Comparison of ENCODE assay signal across 1 cellular context in the genomic region with DNA sequence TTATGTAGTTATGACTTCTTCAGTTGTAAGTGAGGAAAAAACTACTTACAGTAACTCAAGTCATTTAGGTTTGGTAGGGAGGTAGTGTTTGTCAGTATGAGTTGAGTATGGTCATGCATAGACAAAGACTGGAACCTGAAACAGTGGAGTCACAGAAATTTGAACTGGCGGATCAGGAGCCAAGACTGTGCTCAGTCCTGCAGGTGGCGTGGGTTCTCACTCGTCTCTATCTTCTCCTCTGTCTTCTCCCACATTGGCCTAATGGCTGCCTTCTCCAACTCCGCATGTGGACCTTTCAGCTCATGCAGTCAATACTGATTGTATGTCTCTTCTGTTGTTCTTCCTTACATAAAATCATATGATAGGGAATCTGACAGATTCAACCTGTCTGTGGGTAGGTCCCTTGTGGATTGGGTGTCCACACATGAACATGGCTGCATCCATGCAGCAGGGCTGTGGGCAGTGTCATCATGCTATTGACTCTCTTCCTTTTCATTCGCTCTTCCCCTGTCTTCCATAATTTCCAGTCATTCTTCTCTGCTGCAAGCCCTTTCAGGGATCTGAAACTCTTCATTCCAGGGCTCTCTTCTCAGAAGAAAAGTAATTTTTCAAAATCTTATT.
TF ChIP-seq lines count a peak whose summit lies in the region.

No MANE protein-coding gene starts in this region.

TF ChIP-seq in GM23338, 12 proteins besides CTCF, POLR2A, EP300 and RAD21 (continued from another document):
- TF ChIP-seq, protein P1, sequence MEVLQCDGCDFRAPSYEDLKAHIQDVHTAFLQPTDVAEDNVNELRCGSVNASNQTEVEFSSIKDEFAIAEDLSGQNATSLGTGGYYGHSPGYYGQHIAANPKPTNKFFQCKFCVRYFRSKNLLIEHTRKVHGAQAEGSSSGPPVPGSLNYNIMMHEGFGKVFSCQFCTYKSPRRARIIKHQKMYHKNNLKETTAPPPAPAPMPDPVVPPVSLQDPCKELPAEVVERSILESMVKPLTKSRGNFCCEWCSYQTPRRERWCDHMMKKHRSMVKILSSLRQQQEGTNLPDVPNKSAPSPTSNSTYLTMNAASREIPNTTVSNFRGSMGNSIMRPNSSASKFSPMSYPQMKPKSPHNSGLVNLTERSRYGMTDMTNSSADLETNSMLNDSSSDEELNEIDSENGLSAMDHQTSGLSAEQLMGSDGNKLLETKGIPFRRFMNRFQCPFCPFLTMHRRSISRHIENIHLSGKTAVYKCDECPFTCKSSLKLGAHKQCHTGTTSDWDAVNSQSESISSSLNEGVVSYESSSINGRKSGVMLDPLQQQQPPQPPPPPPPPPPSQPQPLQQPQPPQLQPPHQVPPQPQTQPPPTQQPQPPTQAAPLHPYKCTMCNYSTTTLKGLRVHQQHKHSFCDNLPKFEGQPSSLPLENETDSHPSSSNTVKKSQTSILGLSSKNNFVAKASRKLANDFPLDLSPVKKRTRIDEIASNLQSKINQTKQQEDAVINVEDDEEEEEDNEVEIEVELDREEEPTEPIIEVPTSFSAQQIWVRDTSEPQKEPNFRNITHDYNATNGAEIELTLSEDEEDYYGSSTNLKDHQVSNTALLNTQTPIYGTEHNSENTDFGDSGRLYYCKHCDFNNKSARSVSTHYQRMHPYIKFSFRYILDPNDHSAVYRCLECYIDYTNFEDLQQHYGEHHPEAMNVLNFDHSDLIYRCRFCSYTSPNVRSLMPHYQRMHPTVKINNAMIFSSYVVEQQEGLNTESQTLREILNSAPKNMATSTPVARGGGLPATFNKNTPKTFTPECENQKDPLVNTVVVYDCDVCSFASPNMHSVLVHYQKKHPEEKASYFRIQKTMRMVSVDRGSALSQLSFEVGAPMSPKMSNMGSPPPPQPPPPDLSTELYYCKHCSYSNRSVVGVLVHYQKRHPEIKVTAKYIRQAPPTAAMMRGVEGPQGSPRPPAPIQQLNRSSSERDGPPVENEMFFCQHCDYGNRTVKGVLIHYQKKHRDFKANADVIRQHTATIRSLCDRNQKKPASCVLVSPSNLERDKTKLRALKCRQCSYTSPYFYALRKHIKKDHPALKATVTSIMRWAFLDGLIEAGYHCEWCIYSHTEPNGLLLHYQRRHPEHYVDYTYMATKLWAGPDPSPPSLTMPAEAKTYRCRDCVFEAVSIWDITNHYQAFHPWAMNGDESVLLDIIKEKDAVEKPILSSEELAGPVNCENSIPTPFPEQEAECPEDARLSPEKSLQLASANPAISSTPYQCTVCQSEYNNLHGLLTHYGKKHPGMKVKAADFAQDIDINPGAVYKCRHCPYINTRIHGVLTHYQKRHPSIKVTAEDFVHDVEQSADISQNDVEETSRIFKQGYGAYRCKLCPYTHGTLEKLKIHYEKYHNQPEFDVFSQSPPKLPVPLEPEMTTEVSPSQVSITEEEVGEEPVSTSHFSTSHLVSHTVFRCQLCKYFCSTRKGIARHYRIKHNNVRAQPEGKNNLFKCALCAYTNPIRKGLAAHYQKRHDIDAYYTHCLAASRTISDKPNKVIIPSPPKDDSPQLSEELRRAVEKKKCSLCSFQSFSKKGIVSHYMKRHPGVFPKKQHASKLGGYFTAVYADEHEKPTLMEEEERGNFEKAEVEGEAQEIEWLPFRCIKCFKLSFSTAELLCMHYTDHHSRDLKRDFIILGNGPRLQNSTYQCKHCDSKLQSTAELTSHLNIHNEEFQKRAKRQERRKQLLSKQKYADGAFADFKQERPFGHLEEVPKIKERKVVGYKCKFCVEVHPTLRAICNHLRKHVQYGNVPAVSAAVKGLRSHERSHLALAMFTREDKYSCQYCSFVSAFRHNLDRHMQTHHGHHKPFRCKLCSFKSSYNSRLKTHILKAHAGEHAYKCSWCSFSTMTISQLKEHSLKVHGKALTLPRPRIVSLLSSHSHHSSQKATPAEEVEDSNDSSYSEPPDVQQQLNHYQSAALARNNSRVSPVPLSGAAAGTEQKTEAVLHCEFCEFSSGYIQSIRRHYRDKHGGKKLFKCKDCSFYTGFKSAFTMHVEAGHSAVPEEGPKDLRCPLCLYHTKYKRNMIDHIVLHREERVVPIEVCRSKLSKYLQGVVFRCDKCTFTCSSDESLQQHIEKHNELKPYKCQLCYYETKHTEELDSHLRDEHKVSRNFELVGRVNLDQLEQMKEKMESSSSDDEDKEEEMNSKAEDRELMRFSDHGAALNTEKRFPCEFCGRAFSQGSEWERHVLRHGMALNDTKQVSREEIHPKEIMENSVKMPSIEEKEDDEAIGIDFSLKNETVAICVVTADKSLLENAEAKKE (CRISPR knock-in tag; IDR thresholded peaks at IDR 0.05), result 0 out of 2 replicates have a peak, but pooled peaks have one; percentile 47
